In the genomic region with DNA sequence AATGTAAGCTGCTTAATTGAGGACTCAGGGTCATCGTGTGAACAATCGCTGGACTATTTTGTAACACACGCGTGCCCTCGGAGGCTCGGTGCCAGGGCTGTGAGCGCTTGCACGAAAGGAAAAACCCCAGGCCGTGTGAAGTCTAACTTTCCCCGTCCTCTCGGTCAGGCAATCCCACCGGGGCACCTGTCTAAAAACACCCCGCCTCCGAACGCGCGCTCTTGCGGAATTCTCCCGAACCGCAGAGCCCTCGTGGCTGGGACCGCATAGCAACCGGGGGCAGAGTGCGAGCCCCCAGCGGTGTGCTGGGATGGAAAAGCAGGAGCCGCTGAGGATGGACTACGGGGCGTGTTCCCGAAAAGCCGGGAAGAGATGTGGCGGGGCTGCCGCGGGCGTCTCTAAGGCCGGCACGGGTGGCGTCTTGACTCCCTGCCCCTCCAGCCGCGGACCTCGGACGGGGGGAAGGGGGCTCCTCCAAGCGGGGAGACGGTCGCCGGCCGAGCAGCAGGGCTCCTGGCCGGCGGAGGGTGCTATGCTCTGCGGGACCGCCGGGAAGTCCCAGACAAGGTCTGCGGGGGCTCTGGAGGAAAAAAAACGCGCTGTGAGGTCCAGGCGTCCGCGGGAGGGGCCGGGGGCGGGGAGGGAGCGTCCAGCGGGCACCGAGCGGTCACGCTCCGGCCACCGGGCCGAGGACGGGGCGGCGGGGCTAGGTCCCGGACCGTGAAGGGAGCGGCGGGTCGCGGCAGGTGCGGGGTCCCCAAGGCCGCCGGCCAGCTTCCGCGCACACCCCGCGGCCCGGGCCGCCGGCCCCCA, we compare ENCODE assay signal across 1 cellular context.
TF ChIP-seq lines count a peak whose summit lies in the region.

No MANE protein-coding gene starts in this region.

TF ChIP-seq in SK-N-SH treated with all-trans-retinoic acid at 6 μM for 48 hours, 23 proteins besides CTCF, POLR2A, EP300 and RAD21 (continued from another document):
- TF ChIP-seq, protein P1, sequence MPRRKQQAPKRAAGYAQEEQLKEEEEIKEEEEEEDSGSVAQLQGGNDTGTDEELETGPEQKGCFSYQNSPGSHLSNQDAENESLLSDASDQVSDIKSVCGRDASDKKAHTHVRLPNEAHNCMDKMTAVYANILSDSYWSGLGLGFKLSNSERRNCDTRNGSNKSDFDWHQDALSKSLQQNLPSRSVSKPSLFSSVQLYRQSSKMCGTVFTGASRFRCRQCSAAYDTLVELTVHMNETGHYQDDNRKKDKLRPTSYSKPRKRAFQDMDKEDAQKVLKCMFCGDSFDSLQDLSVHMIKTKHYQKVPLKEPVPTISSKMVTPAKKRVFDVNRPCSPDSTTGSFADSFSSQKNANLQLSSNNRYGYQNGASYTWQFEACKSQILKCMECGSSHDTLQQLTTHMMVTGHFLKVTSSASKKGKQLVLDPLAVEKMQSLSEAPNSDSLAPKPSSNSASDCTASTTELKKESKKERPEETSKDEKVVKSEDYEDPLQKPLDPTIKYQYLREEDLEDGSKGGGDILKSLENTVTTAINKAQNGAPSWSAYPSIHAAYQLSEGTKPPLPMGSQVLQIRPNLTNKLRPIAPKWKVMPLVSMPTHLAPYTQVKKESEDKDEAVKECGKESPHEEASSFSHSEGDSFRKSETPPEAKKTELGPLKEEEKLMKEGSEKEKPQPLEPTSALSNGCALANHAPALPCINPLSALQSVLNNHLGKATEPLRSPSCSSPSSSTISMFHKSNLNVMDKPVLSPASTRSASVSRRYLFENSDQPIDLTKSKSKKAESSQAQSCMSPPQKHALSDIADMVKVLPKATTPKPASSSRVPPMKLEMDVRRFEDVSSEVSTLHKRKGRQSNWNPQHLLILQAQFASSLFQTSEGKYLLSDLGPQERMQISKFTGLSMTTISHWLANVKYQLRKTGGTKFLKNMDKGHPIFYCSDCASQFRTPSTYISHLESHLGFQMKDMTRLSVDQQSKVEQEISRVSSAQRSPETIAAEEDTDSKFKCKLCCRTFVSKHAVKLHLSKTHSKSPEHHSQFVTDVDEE (CRISPR knock-in tag; IDR thresholded peaks at IDR 0.05): no peak
